9 cellular contexts compared by ENCODE assay signal in genomic region chr1:209652873-209653401, GRCh38. TPM values are rescaled to one million over a fixed set of nuclear protein-coding genes. Genes with fewer than 3 reads are reported as not detected.
DNase-seq lines count a peak whose midpoint lies in the region; ATAC-seq, FAIRE-seq and TF ChIP-seq lines count a peak whose summit lies in the region.
"Had no signal": no experiment of that assay in that cellular context is flagged by ENCODE, and none has a peak within 500 bp of the region (broad histone marks: within the 10 kb centered on the region; RNA-seq: fewer than 3 reads in every experiment).

No MANE protein-coding gene starts in this region.

- H3K27me3 ChIP-seq in pancreas, result no peaks in the 10 kb centered on the region

- peaks cover 48 to 73% (median 50%) of the 10 kb centered on the region in 3 donors for H3K4me1 ChIP-seq in pancreas

- H3K9me3 ChIP-seq in pancreas, result no peaks in the 10 kb centered on the region

- peak; percentile 5 for FAIRE-seq in pancreas (lab: Jason Lieb, UNC)

- WGBS in pancreas, 2 donors, result 14 to 26% methylated on average over 3 of the region's 3 CpGs

- ATAC-seq in pancreas, result peak; percentile 87 to 94 (median 92)
- ATAC-seq in HG03520 (IDR thresholded peaks at IDR 0.05; ENCODE audit: unreplicated experiment), result no peak

- H3K4me3 ChIP-seq in GM12865 (ENCODE audit: low read depth, low read length) (no peak overlapping the region), pancreas (no peak overlapping the region)

- TF ChIP-seq CTCF in GM12865 (IDR thresholded peaks at IDR 0.05; ENCODE audit: insufficient read depth, low read depth, low read length, missing control alignments) (no peak), pancreas (IDR thresholded peaks at IDR 0.05) (no peak)

- intact Hi-C loops in pancreas (cut with DNase I), result no loop called here

- H3K36me3 ChIP-seq in pancreas, result no peaks in the 10 kb centered on the region

- peak; percentile 49 for DNase-seq in GM12865 (ENCODE audit: low read depth)
- DNase-seq in NCI-H1105 (lab: John Stamatoyannopoulos, UW), result peak; percentile 89
- peak; percentile 36 to 37 for DNase-seq in activated CD4-positive, alpha-beta T cell treated with anti-CD3 and anti-CD28 coated beads, Interleukin-2, amount 50 U/mL, for 4 hours
- peak; percentile 34 for DNase-seq in fibroblast of peridontal ligament (ENCODE audit: extremely low read depth)
- DNase-seq in pancreas, result peak; percentile 97 to 99 (median 98)
- no peak for DNase-seq in DMS114 treated with DMSO at 0.1 percent for 48 hours (lab: John Stamatoyannopoulos, UW; ENCODE audit: unreplicated experiment)
- DNase-seq in AG20443 (ENCODE audit: low spot score), result no peak

- peak overlapping the region; percentile 83 to 94 (median 88) for H3K27ac ChIP-seq in pancreas
- H3K27ac ChIP-seq: KMS-11 had no signal

RNA-seq across cellular contexts. Expression of gene LAMB3, which starts 0.7 kb away (rescaled TPM):
- total RNA-seq in pancreas, result 10 to 100 TPM in 2 of 6 donors, 1 to 10 TPM in 4; 2.7 to 25.8 (median 4.9) TPM
- polyA plus RNA-seq in pancreas, result 1 to 10 TPM; 1.4 to 2.2 TPM

RNA-seq across cellular contexts. Expression of gene G0S2, which starts 22.3 kb away (rescaled TPM):
- total RNA-seq in pancreas, result 10 to 100 TPM in 3 of 6 donors, 1 to 10 TPM in 3; 2.9 to 69.8 (median 11.2) TPM
- 10 to 100 TPM; 17.4 to 18.7 TPM for polyA plus RNA-seq in pancreas

RNA-seq across cellular contexts. Expression of gene HSD11B1, which starts 51.7 kb away (rescaled TPM):
- 1 to 10 TPM in 3 of 6 donors, under 1 TPM in 2, not detected in 1; 0.51 to 5.6 (median 1.4) TPM for total RNA-seq in pancreas
- under 1 TPM in 1 of 2 donors, not detected in 1; 0.47 TPM for polyA plus RNA-seq in pancreas

Comparison
In these comparisons a context has a peak if more than half of its experiments do, and no peak if none do; other contexts are left out.
1. DNase-seq: peak in GM12865 (single experiment), NCI-H1105 (single experiment), activated CD4-positive, alpha-beta T cell treated with anti-CD3 and anti-CD28 coated beads, Interleukin-2, amount 50 U/mL, for 4 hours (2 of 2), fibroblast of peridontal ligament (single experiment) and pancreas (6 of 6); none in DMS114 treated with DMSO at 0.1 percent for 48 hours (single experiment) and AG20443 (single experiment).